Comparison of ENCODE assay signal across 29 cellular contexts in the genomic region with DNA sequence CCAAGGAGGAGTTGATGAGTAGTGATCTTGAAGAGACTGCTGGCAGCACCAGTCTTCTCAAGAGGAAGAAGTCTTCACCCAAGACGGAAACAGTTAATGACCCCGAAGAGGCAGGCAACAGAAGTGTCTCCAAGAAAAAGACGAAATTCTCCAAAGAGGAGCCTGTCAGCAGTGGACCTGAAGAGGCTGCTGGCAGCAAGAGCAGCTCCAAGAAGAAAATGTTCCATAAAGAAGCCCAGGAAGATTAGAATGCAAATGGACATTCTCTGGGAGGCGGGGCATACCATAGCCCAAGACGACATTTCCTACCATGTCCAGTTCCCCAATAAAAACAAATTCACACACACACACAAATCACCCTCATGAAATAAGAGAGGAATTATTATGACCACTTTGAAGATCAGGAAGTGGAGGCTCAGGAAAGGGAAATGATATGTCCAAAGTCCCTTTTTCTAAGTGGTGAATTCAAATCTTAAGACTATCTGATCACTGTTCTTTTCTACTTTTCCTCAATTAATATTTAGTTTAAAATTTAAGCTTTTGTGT.
DNase-seq lines count a peak whose midpoint lies in the region; ATAC-seq, FAIRE-seq and TF ChIP-seq lines count a peak whose summit lies in the region.
"Had no signal": no experiment of that assay in that cellular context is flagged by ENCODE, and none has a peak within 500 bp of the region (broad histone marks: within the 10 kb centered on the region; RNA-seq: fewer than 3 reads in every experiment).

No MANE protein-coding gene starts in this region.

- CTCF ChIA-PET in mammary epithelial cell (lab: Charles Lee; ENCODE audit: low non-redundant PET): no interaction called here

- H3K4me3 ChIP-seq in coronary artery: peak overlapping the region; percentile 5
- H3K4me3 ChIP-seq in thoracic aorta: peak overlapping the region; percentile 21
- H3K4me3 ChIP-seq in spleen: no peak overlapping the region
- no peak overlapping the region for H3K4me3 ChIP-seq in mammary epithelial cell (replicated peaks in 1 of 3; ENCODE audit: insufficient read depth in 1 of 3, low read depth in 2 of 3, low read length in 3 of 3)
- H3K4me3 ChIP-seq: gastroesophageal sphincter, SJCRH30, tibial nerve had no signal

- no peak overlapping the region for H2BK12ac ChIP-seq in H9 (ENCODE audit: insufficient read length, low read depth, low read length)

- H3K4me1 Mint-ChIP-seq in H9: peaks cover 25 to 26% of the 10 kb centered on the region in 2 experiments
- peaks cover 44% of the 10 kb centered on the region for H3K4me1 Mint-ChIP-seq in mesothelial cell of epicardium
- H3K4me1 Mint-ChIP-seq: activated naive CD4-positive, alpha-beta T cell treated with anti-CD3 and anti-CD28 coated beads, Interleukin-2, amount 10 ng/mL, durations not matched to agents 7 days and 5 days; central memory CD8-positive, alpha-beta T cell; stimulated activated effector memory CD8-positive, alpha-beta T cell treated with anti-CD3 and anti-CD28 coated beads, Interleukin-12 subunit alpha, Interleukin-12 subunit beta, amount 100 ng/mL, for 72 hours had no signal

- intact Hi-C loops in spleen (cut with DNase I; ENCODE audit: low total_unique reads) (loop anchor here (5.0 to 10.0 kb wide), 3 partner anchors 183 to 706 kb away; no protein-coding TSS in a partner anchor), mammary epithelial cell (cut with micrococcal nuclease) (no loop called here)

- peaks cover 29 to 35% of the 10 kb centered on the region in 2 experiments for H3K9me3 Mint-ChIP-seq in H9
- H3K9me3 Mint-ChIP-seq in mesothelial cell of epicardium: peaks cover 14% of the 10 kb centered on the region
- H3K9me3 Mint-ChIP-seq: activated naive CD4-positive, alpha-beta T cell treated with anti-CD3 and anti-CD28 coated beads, Interleukin-2, amount 10 ng/mL, durations not matched to agents 7 days and 5 days; central memory CD8-positive, alpha-beta T cell; memory B cell; stimulated activated effector memory CD8-positive, alpha-beta T cell treated with anti-CD3 and anti-CD28 coated beads, Interleukin-12 subunit alpha, Interleukin-12 subunit beta, amount 100 ng/mL, for 72 hours had no signal

- H4K91ac ChIP-seq in H9 (ENCODE audit: insufficient read length, low read depth, low read length): no peak overlapping the region

- H3K4me2 ChIP-seq in H9 (ENCODE audit: insufficient read depth, insufficient read length, low read length): no peak overlapping the region
- H3K4me2 ChIP-seq in mammary epithelial cell (ENCODE audit: insufficient read depth, low read depth, low read length): no peak overlapping the region

- H3K27ac ChIP-seq in H9 (ENCODE audit: insufficient read length, low read depth, low read length): no peak overlapping the region
- peak overlapping the region; percentile 56 to 75 for H3K27ac ChIP-seq in coronary artery
- H3K27ac ChIP-seq in thoracic aorta: peak overlapping the region; percentile 48 to 67
- no peak overlapping the region for H3K27ac ChIP-seq in spleen
- no peak overlapping the region for H3K27ac ChIP-seq in mammary epithelial cell (ENCODE audit: insufficient read depth, low read depth, low read length)
- H3K27ac ChIP-seq: gastroesophageal sphincter, SJCRH30 had no signal

- no peaks in the 10 kb centered on the region for H3K23me2 ChIP-seq in H9 (ENCODE audit: insufficient read length, low read depth, low read length, poor library complexity, severe bottlenecking)

- H2BK15ac ChIP-seq in H9 (ENCODE audit: low read depth, low read length): no peak overlapping the region

- peaks cover 50 to 65% (median 62%) of the 10 kb centered on the region in 3 experiments for H3K36me3 Mint-ChIP-seq in H9 (ENCODE audit: insufficient read depth in 1 of 3, low read depth in 3 of 3)
- H3K36me3 Mint-ChIP-seq in mesothelial cell of epicardium: peaks cover 27% of the 10 kb centered on the region
- H3K36me3 Mint-ChIP-seq: activated naive CD4-positive, alpha-beta T cell treated with anti-CD3 and anti-CD28 coated beads, Interleukin-2, amount 10 ng/mL, durations not matched to agents 7 days and 5 days; stimulated activated effector memory CD8-positive, alpha-beta T cell treated with anti-CD3 and anti-CD28 coated beads, Interleukin-12 subunit alpha, Interleukin-12 subunit beta, amount 100 ng/mL, for 72 hours had no signal

- H3K14ac ChIP-seq in H9 (ENCODE audit: insufficient read depth, low read length): no peak overlapping the region

- no peak overlapping the region for H2BK120ac ChIP-seq in H9 (ENCODE audit: low read depth, low read length, poor library complexity, severe bottlenecking)

- no peak overlapping the region for H2BK5ac ChIP-seq in H9 (ENCODE audit: insufficient read length, low read length)

- H4K20me1 ChIP-seq in H9 (ENCODE audit: control insufficient read depth, insufficient read depth, insufficient read length) (no peaks in the 10 kb centered on the region), mammary epithelial cell (ENCODE audit: insufficient read depth, low read length) (no peaks in the 10 kb centered on the region)

- no peak overlapping the region for H3K23ac ChIP-seq in H9 (ENCODE audit: insufficient read length, low read depth, low read length)

- no peaks in the 10 kb centered on the region for H3K27me3 ChIP-seq in H9 (ENCODE audit: insufficient read depth, low read length)
- no peaks in the 10 kb centered on the region for H3K27me3 ChIP-seq in thoracic aorta (replicated peaks; ENCODE audit: insufficient read depth)
- no peaks in the 10 kb centered on the region for H3K27me3 ChIP-seq in spleen (replicated peaks in 1 of 7)
- no peaks in the 10 kb centered on the region for H3K27me3 ChIP-seq in mammary epithelial cell (ENCODE audit: insufficient read depth, low read length)
- H3K27me3 ChIP-seq: gastroesophageal sphincter, SJCRH30, tibial nerve had no signal

- ATAC-seq in thoracic aorta (ENCODE audit: insufficient number of reproducible peaks, low FRiP score, low read depth) (no peak), GM19455 (IDR thresholded peaks at IDR 0.05; ENCODE audit: unreplicated experiment) (no peak)
- ATAC-seq: gastroesophageal sphincter; Panc1; stimulated activated effector memory CD8-positive, alpha-beta T cell treated with anti-CD3 and anti-CD28 coated beads, Interleukin-12 subunit alpha, Interleukin-12 subunit beta, amount 100 ng/mL, for 72 hours had no signal

- H3T11ph ChIP-seq in H9 (ENCODE audit: low read length): no peak overlapping the region

- no peaks in the 10 kb centered on the region for H3K79me1 ChIP-seq in H9 (ENCODE audit: insufficient read depth, low read depth, low read length, poor library complexity, severe bottlenecking)

- no peak overlapping the region for H3K56ac ChIP-seq in H9 (ENCODE audit: insufficient read length, low read depth, low read length)

- TF ChIP-seq CTCF in H9 (conservative IDR thresholded peaks at IDR 0.05): no peak
- TF ChIP-seq CTCF in coronary artery (IDR thresholded peaks at IDR 0.05): no peak
- no peak for TF ChIP-seq CTCF in mesothelial cell of epicardium (IDR thresholded peaks at IDR 0.05; ENCODE audit: unreplicated experiment)
- no peak for TF ChIP-seq CTCF in thoracic aorta (IDR thresholded peaks at IDR 0.05)
- TF ChIP-seq CTCF in spleen (IDR thresholded peaks at IDR 0.05 in 8 of 11, conservative IDR thresholded peaks at IDR 0.05 in 3 of 11): no peak
- TF ChIP-seq CTCF in mammary epithelial cell (conservative IDR thresholded peaks at IDR 0.05 in 1 of 2, IDR thresholded peaks at IDR 0.05 in 1 of 2; ENCODE audit: extremely low read depth in 1 of 2, insufficient read depth in 1 of 2, low read depth in 1 of 2, low read length in 2 of 2): no peak

- no peak overlapping the region for H3K9ac ChIP-seq in H9 (ENCODE audit: extremely low read depth, insufficient read length, low read length)
- H3K9ac ChIP-seq in mammary epithelial cell (ENCODE audit: insufficient read depth, low read length): no peak overlapping the region

- H3K9me3 ChIP-seq in H9 (ENCODE audit: control insufficient read depth, low read depth, low read length): peaks cover 33% of the 10 kb centered on the region
- no peaks in the 10 kb centered on the region for H3K9me3 ChIP-seq in thoracic aorta
- peaks cover 0 to 18% (median 12%) of the 10 kb centered on the region in 8 donors for H3K9me3 ChIP-seq in spleen
- H3K9me3 ChIP-seq in mammary epithelial cell (replicated peaks; ENCODE audit: insufficient read depth, low read length): no peaks in the 10 kb centered on the region
- H3K9me3 ChIP-seq: SJCRH30 had no signal

- TF ChIP-seq POLR2A in spleen (IDR thresholded peaks at IDR 0.05): no peak

- H3K4me1 ChIP-seq in H9 (ENCODE audit: insufficient read depth, low read length): 0 out of 2 replicates have a peak, but pooled peaks cover 3% of the 10 kb centered on the region
- peaks cover 41 to 65% of the 10 kb centered on the region in 2 donors for H3K4me1 ChIP-seq in thoracic aorta (ENCODE audit: control insufficient read depth in 1 of 2, low read depth in 2 of 2)
- H3K4me1 ChIP-seq in spleen: peaks cover 0 to 10% (median 8%) of the 10 kb centered on the region in 6 donors
- H3K4me1 ChIP-seq in mammary epithelial cell (ENCODE audit: insufficient read depth, low read length): no peaks in the 10 kb centered on the region
- H3K4me1 ChIP-seq: SJCRH30 had no signal

- WGBS in H9 (ENCODE audit: extremely low coverage, insufficient read length, low lambda C conversion rate): no CpG with 5 or more reads among the region's 5 CpGs
- 73 to 89% (median 78%) methylated on average over 5 of the region's 5 CpGs for WGBS in spleen, 5 donors
- WGBS in mammary epithelial cell (ENCODE audit: low coverage, missing lambda C conversion rate): 94% methylated on average over 5 of the region's 5 CpGs

- H4K5ac ChIP-seq in H9 (ENCODE audit: insufficient read length, low read depth, low read length): no peak overlapping the region

- H2AK5ac ChIP-seq in H9 (ENCODE audit: insufficient read length, low read length): no peak overlapping the region

- FAIRE-seq in HTR-8/SVneo (lab: Jason Lieb, UNC): no peak
- FAIRE-seq: astrocyte, islet of Langerhans had no signal

- H2AFZ ChIP-seq in H9 (ENCODE audit: low read length) (no peak overlapping the region), mammary epithelial cell (ENCODE audit: low read depth, low read length) (no peak overlapping the region)

- DNase-seq in H9 (no peak), coronary artery (ENCODE audit: low spot score) (no peak), mesothelial cell of epicardium (ENCODE audit: low spot score in 2 of 2, unreplicated experiment in 2 of 2) (no peak), thoracic aorta (ENCODE audit: low spot score) (no peak), spleen (no peak), HTR-8/SVneo (ENCODE audit: insufficient read length, low spot score) (no peak), mammary epithelial cell (no peak)
- DNase-seq: activated CD4-positive, alpha-beta T cell treated with anti-CD3 and anti-CD28 coated beads for 48 hours; activated naive CD4-positive, alpha-beta T cell treated with anti-CD3 and anti-CD28 coated beads, Interleukin-2, amount 10 ng/mL, durations not matched to agents 7 days and 5 days; C1 segment of cervical spinal cord; effector CD4-positive, alpha-beta T cell; erythroblast; HCEC 1CT; NCI-H1417 treated with DMSO at 0.1 percent for 48 hours; NCI-H2107; NCI-H524; NK-92 treated with Interleukin-12 subunit alpha and Interleukin-12 subunit beta, amount 100 ng/mL, for 24 hours; SJCRH30; stimulated activated CD4-positive, alpha-beta T cell treated with anti-CD3 and anti-CD28 coated beads, Interleukin-2, amount 100 ng/mL, for 24 hours had no signal

- no peak overlapping the region for H4K8ac ChIP-seq in H9 (replicated peaks; ENCODE audit: insufficient read length, low read depth, low read length)

- no peaks in the 10 kb centered on the region for H3K79me2 ChIP-seq in H9 (ENCODE audit: insufficient read depth, low read length)
- no peaks in the 10 kb centered on the region for H3K79me2 ChIP-seq in mammary epithelial cell (ENCODE audit: insufficient read depth, low read length)

- H2BK20ac ChIP-seq in H9 (ENCODE audit: low read depth, low read length, poor library complexity, severe bottlenecking): no peak overlapping the region

- in situ Hi-C loops in mammary epithelial cell (cut with MboI; ENCODE audit: low sequenced_read_pairs in 2 of 2): loop anchor here (10.0 kb wide), 1 partner anchor 176 kb away; no protein-coding TSS in a partner anchor

- H3K18ac ChIP-seq in H9 (ENCODE audit: insufficient read length, low read depth, low read length): no peak overlapping the region

- dilution Hi-C loops in mammary epithelial cell (cut with HindIII; ENCODE audit: low sequenced_read_pairs): no loop called here

- H3K36me3 ChIP-seq in thoracic aorta (no peaks in the 10 kb centered on the region), spleen (peaks cover 0 to 17% (median 0%) of the 10 kb centered on the region in 6 donors), mammary epithelial cell (ENCODE audit: insufficient read depth, low read length) (peaks cover 1% of the 10 kb centered on the region)
- H3K36me3 ChIP-seq: tibial nerve had no signal

- no TSS peak for BruUV-seq in mammary epithelial cell (replicated peaks; lab: Mats Ljungman, UMichigan)

- H3K4me3 Mint-ChIP-seq in H9 (no peak overlapping the region), mesothelial cell of epicardium (no peak overlapping the region)
- H3K4me3 Mint-ChIP-seq: activated naive CD4-positive, alpha-beta T cell treated with anti-CD3 and anti-CD28 coated beads, Interleukin-2, amount 10 ng/mL, durations not matched to agents 7 days and 5 days; central memory CD8-positive, alpha-beta T cell; memory B cell; stimulated activated effector memory CD8-positive, alpha-beta T cell treated with anti-CD3 and anti-CD28 coated beads, Interleukin-12 subunit alpha, Interleukin-12 subunit beta, amount 100 ng/mL, for 72 hours; T-helper 1 cell treated with Interleukin-12 subunit alpha and Interleukin-12 subunit beta and Interleukin-4 antibody, amounts not matched to agents 30 μg/mL and 1 μg/mL, for 36 hours had no signal

- peak overlapping the region; percentile 2 to 84 (median 81) for H3K27ac Mint-ChIP-seq in H9
- H3K27ac Mint-ChIP-seq in mesothelial cell of epicardium: peak overlapping the region; percentile 79
- H3K27ac Mint-ChIP-seq: activated naive CD4-positive, alpha-beta T cell treated with anti-CD3 and anti-CD28 coated beads, Interleukin-2, amount 10 ng/mL, durations not matched to agents 7 days and 5 days; memory B cell; stimulated activated effector memory CD8-positive, alpha-beta T cell treated with anti-CD3 and anti-CD28 coated beads, Interleukin-12 subunit alpha, Interleukin-12 subunit beta, amount 100 ng/mL, for 72 hours; T-helper 1 cell treated with Interleukin-12 subunit alpha and Interleukin-12 subunit beta and Interleukin-4 antibody, amounts not matched to agents 30 μg/mL and 1 μg/mL, for 36 hours had no signal

- no peak overlapping the region for H3K4ac ChIP-seq in H9 (ENCODE audit: low read depth, low read length)

- peaks cover 2% of the 10 kb centered on the region; the same call in 1 of the 2 replicates for H3K27me3 Mint-ChIP-seq in H9 (ENCODE audit: low read depth)
- H3K27me3 Mint-ChIP-seq in mesothelial cell of epicardium (ENCODE audit: low read depth): no peaks in the 10 kb centered on the region
- H3K27me3 Mint-ChIP-seq: activated naive CD4-positive, alpha-beta T cell treated with anti-CD3 and anti-CD28 coated beads, Interleukin-2, amount 10 ng/mL, durations not matched to agents 7 days and 5 days; central memory CD8-positive, alpha-beta T cell; memory B cell had no signal

Comparison
In these comparisons a context has a peak if more than half of its experiments do, and no peak if none do; other contexts are left out.
1. H3K27ac ChIP-seq: peak in coronary artery (2 of 2) and thoracic aorta (2 of 2); none in H9 (single experiment), spleen (0 of 8) and mammary epithelial cell (single experiment).
2. H3K4me3 ChIP-seq: peak in coronary artery (single experiment) and thoracic aorta (single experiment); none in spleen (0 of 8) and mammary epithelial cell (0 of 3).